In the genomic region with DNA sequence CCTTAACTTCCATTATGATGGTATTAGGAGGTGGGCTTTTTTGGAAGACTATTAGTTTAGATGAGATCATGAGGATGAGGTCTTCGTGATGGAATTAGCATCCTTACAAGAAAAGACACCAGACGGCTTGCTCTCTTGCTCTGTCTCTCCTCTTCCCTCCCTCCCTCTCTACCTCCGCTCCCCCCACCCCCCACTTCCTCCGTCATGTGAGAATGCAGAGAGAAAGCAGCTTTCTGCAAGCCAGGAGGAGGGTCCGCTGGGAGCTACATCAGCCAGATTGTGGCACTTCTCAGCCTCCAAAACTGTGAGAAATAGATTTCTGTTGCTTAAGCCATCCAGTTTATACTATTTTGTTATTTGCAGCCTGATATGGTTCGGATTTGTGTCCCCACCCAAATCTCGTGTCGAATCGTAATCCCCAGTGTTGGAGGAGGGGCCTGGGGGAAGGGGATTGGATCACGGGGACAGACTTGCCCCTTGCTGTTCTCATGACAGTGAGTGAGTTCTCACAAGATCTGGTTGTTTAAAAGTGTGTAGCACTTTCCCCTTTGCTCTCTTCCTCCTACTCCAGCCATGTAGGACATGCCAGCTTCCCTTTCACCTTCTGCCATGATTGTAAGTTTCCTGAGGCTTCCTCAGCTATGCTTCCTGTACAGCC, we compare ENCODE assay signal across 7 cellular contexts.
DNase-seq lines count a peak whose midpoint lies in the region; ATAC-seq, FAIRE-seq and TF ChIP-seq lines count a peak whose summit lies in the region.
"Not testable (repeated sequence)": the region's sequence is repeated elsewhere in the genome, so short reads cannot be mapped to it uniquely, and the experiment has no call there.

No MANE protein-coding gene starts in this region.

- not testable (repeated sequence) for TF ChIP-seq RAD21 in K562 (CRISPR knock-in tag; conservative IDR thresholded peaks at IDR 0.05 in 1 of 2, IDR thresholded peaks at IDR 0.05 in 1 of 2)

- TF ChIP-seq CTCF in GM23338 (conservative IDR thresholded peaks at IDR 0.05; ENCODE audit: low read depth in 2 of 2); WTC11 (IDR thresholded peaks at IDR 0.05); K562 (IDR thresholded peaks at IDR 0.05 in 2 of 3, conservative IDR thresholded peaks at IDR 0.05 in 1 of 3; ENCODE audit: insufficient read depth in 2 of 3, low read depth in 1 of 3, low read length in 3 of 3); fibroblast of the aortic adventitia (IDR thresholded peaks at IDR 0.05; ENCODE audit: insufficient read depth, low read length); mesothelial cell of epicardium (IDR thresholded peaks at IDR 0.05; ENCODE audit: unreplicated experiment): not testable (repeated sequence)

- H3F3A ChIP-seq in GM23338 (replicated peaks; ENCODE audit: low read depth): not testable (repeated sequence)

- not testable (repeated sequence) for H3K79me2 ChIP-seq in GM23338 (replicated peaks; ENCODE audit: insufficient read depth); K562 (ENCODE audit: control insufficient read depth, insufficient read depth, low read length)

- not testable (repeated sequence) for H3K9me2 ChIP-seq in GM23338 (ENCODE audit: insufficient read depth)

- TF ChIP-seq POLR2A in K562 (conservative IDR thresholded peaks at IDR 0.05): not testable (repeated sequence)

- not testable (repeated sequence) for H2AFZ ChIP-seq in GM23338; K562 (ENCODE audit: low read depth, low read length)

- CTCF ChIA-PET in WTC11 (lab: Charles Lee); K562 (lab: Yijun Ruan, JAX; ENCODE audit: low intra/inter-chr PET ratio): not testable (repeated sequence)

- not testable (repeated sequence) for H3K27me3 ChIP-seq in GM23338 (ENCODE audit: insufficient read depth); HUES48 (ENCODE audit: control insufficient read depth, insufficient read depth, low read length); K562 (ENCODE audit: control insufficient read depth in 2 of 2, insufficient read depth in 2 of 2, low read length in 2 of 2); iPS-18a (ENCODE audit: control insufficient read depth, insufficient read depth, low read length)

- H3K36me3 ChIP-seq in GM23338 (ENCODE audit: insufficient read depth); HUES48 (ENCODE audit: control insufficient read depth, insufficient read depth, low read length); K562 (ENCODE audit: control insufficient read depth, insufficient read depth, low read length); iPS-18a (ENCODE audit: control insufficient read depth, low read depth, low read length): not testable (repeated sequence)

- H3K27ac ChIP-seq in GM23338 (ENCODE audit: low read depth); HUES48 (ENCODE audit: low read depth, low read length); K562 (ENCODE audit: extremely low read depth, low read depth, low read length); iPS-18a (ENCODE audit: low read length): not testable (repeated sequence)

- in situ Hi-C loops in K562 (cut with MboI): loop anchor here (5.0 kb wide), 1 partner anchor 1149 kb away; no protein-coding TSS in a partner anchor

- H3K9me3 ChIP-seq in HUES48 (ENCODE audit: control insufficient read depth, insufficient read depth, low read length); K562 (replicated peaks; ENCODE audit: control insufficient read depth, insufficient read depth, low read depth, low read length); iPS-18a (ENCODE audit: control insufficient read depth, low read depth, low read length): not testable (repeated sequence)

- TF ChIP-seq EP300 in K562 (IDR thresholded peaks at IDR 0.05; ENCODE audit: low read length): not testable (repeated sequence)

- not testable (repeated sequence) for DNase-seq in GM23338 (ENCODE audit: low spot score); WTC11 (ENCODE audit: low spot score); K562 (ENCODE audit: extremely low read depth in 1 of 4, low spot score in 3 of 4); mesothelial cell of epicardium (ENCODE audit: low spot score in 2 of 2, unreplicated experiment in 2 of 2)
- DNase-seq in fibroblast of the aortic adventitia (ENCODE audit: low read depth): peak; percentile 0

- not testable (repeated sequence) for H3K36me3 Mint-ChIP-seq in GM23338 (ENCODE audit: low read depth); WTC11; mesothelial cell of epicardium

- POLR2A ChIA-PET in WTC11 (lab: Charles Lee); K562 (lab: Yijun Ruan, JAX): not testable (repeated sequence)

- H3K27me3 Mint-ChIP-seq in GM23338 (ENCODE audit: insufficient read depth, low read depth, poor library complexity); WTC11 (ENCODE audit: low read depth); mesothelial cell of epicardium (ENCODE audit: low read depth): not testable (repeated sequence)

- not testable (repeated sequence) for FAIRE-seq in K562 (lab: Jason Lieb, UNC)

- H4K20me1 ChIP-seq in GM23338 (replicated peaks; ENCODE audit: insufficient read depth); K562 (replicated peaks; ENCODE audit: control insufficient read depth, insufficient read depth, low read length): not testable (repeated sequence)

- not testable (repeated sequence) for H3K9me1 ChIP-seq in K562 (ENCODE audit: control insufficient read depth, insufficient read depth, low read length)

- intact Hi-C loops in K562 (cut with micrococcal nuclease): not testable (repeated sequence)

- not testable (repeated sequence) for H3K9me3 Mint-ChIP-seq in GM23338, WTC11, mesothelial cell of epicardium

- H3K9ac ChIP-seq in HUES48 (ENCODE audit: low read depth, low read length); K562 (ENCODE audit: insufficient read depth in 1 of 2, low read depth in 2 of 2, low read length in 2 of 2); iPS-18a (ENCODE audit: low read length): not testable (repeated sequence)

- not testable (repeated sequence) for H3K4me3 ChIP-seq in GM23338; K562; fibroblast of the aortic adventitia (ENCODE audit: low read depth, low read length)
- H3K4me3 ChIP-seq in HUES48 (ENCODE audit: low read depth, low read length): peak overlapping the region; percentile 40; the same call in 1 of the 2 replicates
- peak overlapping the region; percentile 33 for H3K4me3 ChIP-seq in iPS-18a (ENCODE audit: low read length)

- not testable (repeated sequence) for H3K4me1 ChIP-seq in GM23338 (ENCODE audit: insufficient read depth); HUES48 (ENCODE audit: control insufficient read depth, insufficient read depth, low read length); K562 (replicated peaks in 1 of 2; ENCODE audit: control insufficient read depth in 2 of 2, insufficient read depth in 2 of 2, low read length in 2 of 2); iPS-18a (ENCODE audit: control insufficient read depth, low read depth, low read length)

- not testable (repeated sequence) for BruUV-seq in K562 (replicated peaks; lab: Mats Ljungman, UMichigan)

- H3K27ac Mint-ChIP-seq in GM23338, WTC11, mesothelial cell of epicardium: not testable (repeated sequence)

- ATAC-seq in GM23338 (peak; percentile 81), WTC11 (peak; percentile 82), K562 (peak; percentile 29; the same call in 1 of the 3 replicates)

- H3K4me3 Mint-ChIP-seq in GM23338: peak overlapping the region; percentile 63
- peak overlapping the region; percentile 64 for H3K4me3 Mint-ChIP-seq in WTC11
- peak overlapping the region; percentile 41 for H3K4me3 Mint-ChIP-seq in mesothelial cell of epicardium

- WGBS in K562 (ENCODE audit: insufficient coverage, low coverage, missing lambda C conversion rate): 2% methylated on average over 5 of the region's 10 CpGs

- not testable (repeated sequence) for H3K4me1 Mint-ChIP-seq in GM23338, WTC11, mesothelial cell of epicardium

- H3K4me2 ChIP-seq in GM23338; K562 (ENCODE audit: insufficient read depth, low read length): not testable (repeated sequence)

Comparison
In these comparisons a context has a peak if more than half of its experiments do, and no peak if none do; other contexts are left out.
1. ATAC-seq: peak in every context shown above with its lines; median percentile 82 in WTC11; 81 in GM23338; 29 in K562.